In genomic region chr16:4288148-4288921, GRCh38 we compare ENCODE assay signal across 8 cellular contexts. TPM values are rescaled to one million over a fixed set of nuclear protein-coding genes. Genes with fewer than 3 reads are reported as not detected.
DNase-seq lines count a peak whose midpoint lies in the region; ATAC-seq and TF ChIP-seq lines count a peak whose summit lies in the region.

No MANE protein-coding gene starts in this region.

- no peaks in the 10 kb centered on the region for H3K9me3 ChIP-seq in gastroesophageal sphincter
- no peaks in the 10 kb centered on the region for H3K9me3 ChIP-seq in upper lobe of left lung

- 7 to 27% methylated on average over 3 to 5 of the region's 22 CpGs for WGBS in gastroesophageal sphincter (ENCODE audit: low coverage in 1 of 2), 2 donors
- 14 to 15% methylated on average over 18 to 19 of the region's 22 CpGs for WGBS in upper lobe of left lung, 2 donors

- H3K36me3 ChIP-seq in gastroesophageal sphincter (no peaks in the 10 kb centered on the region), upper lobe of left lung (no peaks in the 10 kb centered on the region)

- ATAC-seq in HG03097 (IDR thresholded peaks at IDR 0.05; ENCODE audit: low FRiP score, unreplicated experiment) (peak; percentile 60), gastroesophageal sphincter (peak; percentile 81), upper lobe of left lung (ENCODE audit: low FRiP score in 2 of 2) (peak; percentile 84)

- intact Hi-C loops in posterior cingulate gyrus (cut with DNase I) = loop anchor here (1.0 kb wide), 1 partner anchor 42 kb away; no protein-coding TSS in a partner anchor

- H3K4me1 ChIP-seq in gastroesophageal sphincter (peaks cover 0 to 31% (median 20%) of the 10 kb centered on the region in 3 donors), upper lobe of left lung (peaks cover 18 to 28% (median 24%) of the 10 kb centered on the region in 4 donors)

- DNase-seq in NCI-H345 (lab: John Stamatoyannopoulos, UW) (peak; percentile 65), NCI-H345 treated with DMSO at 0.1 percent for 48 hours (lab: John Stamatoyannopoulos, UW; ENCODE audit: unreplicated experiment) (no peak), RPMI7951 (ENCODE audit: low read depth) (peak; percentile 52), posterior cingulate gyrus (peak; percentile 40 to 95 (median 78)), upper lobe of left lung (peak; percentile 80 to 94)
- DNase-seq in activated effector memory CD4-positive, alpha-beta T cell treated with Interleukin-2 at 50 U/mL for 16 hours = peak; percentile 66

- TF ChIP-seq POLR2A in gastroesophageal sphincter (IDR thresholded peaks at IDR 0.05) = no peak
- TF ChIP-seq POLR2A in upper lobe of left lung (IDR thresholded peaks at IDR 0.05) = no peak

- H3K27me3 ChIP-seq in gastroesophageal sphincter = peaks cover 12% of the 10 kb centered on the region
- H3K27me3 ChIP-seq in upper lobe of left lung = no peaks in the 10 kb centered on the region

- TF ChIP-seq EP300 in gastroesophageal sphincter (IDR thresholded peaks at IDR 0.05) = no peak
- no peak for TF ChIP-seq EP300 in upper lobe of left lung (IDR thresholded peaks at IDR 0.05)

- no peak overlapping the region for H3K27ac ChIP-seq in gastroesophageal sphincter
- H3K27ac ChIP-seq in upper lobe of left lung = peak overlapping the region in 1 of 4 donors; percentile 31

- H3K4me3 ChIP-seq in gastroesophageal sphincter = no peak overlapping the region
- no peak overlapping the region for H3K4me3 ChIP-seq in upper lobe of left lung

- TF ChIP-seq CTCF in gastroesophageal sphincter (IDR thresholded peaks at IDR 0.05) (peak in 3 of 4 experiments; percentile 84 to 99 (median 85)), upper lobe of left lung (IDR thresholded peaks at IDR 0.05) (peak; percentile 88 to 95 (median 92))

RNA-seq across cellular contexts. Expression of gene TFAP4, which starts 15.5 kb away (rescaled TPM):
- total RNA-seq in RPMI7951 (2014; rRNA removed; shearing (Covaris generic)) = 5.9 and 6.6 TPM in 2 replicates
- 1 to 10 TPM; 3.3 to 5.9 (median 4.7) TPM for total RNA-seq in gastroesophageal sphincter
- 10 to 100 TPM in 3 of 6 donors, 1 to 10 TPM in 3; 3.7 to 24.1 (median 8.9) TPM for total RNA-seq in upper lobe of left lung

RNA-seq across cellular contexts. Expression of gene GLIS2, which starts 27.5 kb away (rescaled TPM):
- total RNA-seq in RPMI7951 (2014; rRNA removed; shearing (Covaris generic)) = 0.24 and 0.49 TPM in 2 replicates
- total RNA-seq in gastroesophageal sphincter (10 to 100 TPM in 1 of 4 donors, 1 to 10 TPM in 3; 5.7 to 26.9 (median 7.9) TPM), upper lobe of left lung (10 to 100 TPM; 10.5 to 35.2 (median 22.6) TPM)

RNA-seq across cellular contexts. Expression of gene SRL, which starts 46.5 kb away (rescaled TPM):
- under 0.01 TPM in 1 of 2 replicates, not detected in the other for total RNA-seq in RPMI7951 (2014; rRNA removed; shearing (Covaris generic))
- 1 to 10 TPM; 1.2 to 3.4 (median 2.4) TPM for total RNA-seq in gastroesophageal sphincter
- total RNA-seq in upper lobe of left lung = 1 to 10 TPM in 1 of 6 donors, under 1 TPM in 2, not detected in 3; 0.30 to 1.1 (median 0.46) TPM
